ENCODE assay signal across 19 cellular contexts in the genomic region with DNA sequence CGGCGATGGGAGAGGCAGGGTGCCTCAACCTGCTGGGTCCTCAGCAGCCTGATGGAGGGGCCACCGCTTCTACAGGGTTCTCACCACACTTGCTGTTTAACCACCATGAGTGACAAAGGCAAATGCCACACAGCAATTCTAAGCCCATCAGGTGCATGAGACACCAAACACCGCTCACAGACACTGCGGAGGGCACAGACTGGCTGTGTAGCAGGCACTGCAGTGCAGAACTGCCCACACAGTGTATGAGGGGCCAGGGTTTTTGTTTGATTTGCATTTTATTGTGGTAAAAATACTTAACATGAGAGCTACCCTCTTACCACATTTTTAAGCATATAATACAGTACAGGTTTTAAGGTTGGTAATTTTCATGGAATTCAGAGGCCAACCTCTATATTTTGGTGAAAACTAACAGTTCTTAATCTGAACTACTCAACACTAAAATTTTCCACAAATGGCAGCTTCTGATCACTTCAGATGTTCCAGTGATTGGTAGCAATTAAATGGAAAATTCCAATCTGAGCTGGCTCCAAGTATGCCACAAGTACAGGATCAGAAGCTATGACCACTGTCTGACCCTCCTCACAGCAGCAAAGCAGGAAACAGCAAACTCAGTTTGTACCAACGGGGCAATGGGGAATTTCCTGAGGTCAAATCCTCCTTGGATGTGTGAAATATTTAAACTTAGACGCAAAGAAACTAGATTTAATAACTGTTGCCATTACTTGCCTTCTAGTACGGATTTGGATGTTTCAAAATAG.
"Had no signal": no experiment of that assay in that cellular context is flagged by ENCODE, and none has a peak within 500 bp of the region (broad histone marks: within the 10 kb centered on the region; RNA-seq: fewer than 3 reads in every experiment).

No MANE protein-coding gene starts in this region.

- H3K27me3 Mint-ChIP-seq: activated CD8-positive, alpha-beta memory T cell treated with anti-CD3 and anti-CD28 coated beads, Interleukin-2, amount 10 ng/mL, durations not matched to agents 7 days and 5 days; activated naive CD8-positive, alpha-beta T cell treated with anti-CD3 and anti-CD28 coated beads, Interleukin-2, amount 10 ng/mL, durations not matched to agents 7 days and 5 days; progenitor cell of endocrine pancreas had no signal

- H3K36me3 ChIP-seq: ascending aorta, sigmoid colon, upper lobe of right lung had no signal

- H3K9me3 ChIP-seq: ascending aorta, mucosa of descending colon, sigmoid colon, testis, upper lobe of right lung had no signal

- H3K4me1 Mint-ChIP-seq: activated CD8-positive, alpha-beta memory T cell treated with anti-CD3 and anti-CD28 coated beads, Interleukin-2, amount 10 ng/mL, durations not matched to agents 7 days and 5 days; natural killer cell had no signal

- H3K27ac ChIP-seq: ascending aorta, coronary artery, sigmoid colon, testis, upper lobe of right lung had no signal

- H3K4me3 ChIP-seq: ascending aorta, coronary artery, mucosa of descending colon, sigmoid colon, testis, upper lobe of right lung had no signal

- H3K9me3 Mint-ChIP-seq: activated naive CD8-positive, alpha-beta T cell treated with anti-CD3 and anti-CD28 coated beads, Interleukin-2, amount 10 ng/mL, durations not matched to agents 7 days and 5 days; natural killer cell had no signal

- H3K36me3 Mint-ChIP-seq: natural killer cell had no signal

- DNase-seq: activated CD4-positive, CD25-positive, alpha-beta regulatory T cell; activated CD8-positive, alpha-beta memory T cell treated with anti-CD3 and anti-CD28 coated beads, Interleukin-2, amount 10 ng/mL, durations not matched to agents 7 days and 5 days; activated gamma-delta T cell treated with Interleukin-2 at 50 U/mL for 16 hours; activated naive CD8-positive, alpha-beta T cell treated with anti-CD3 and anti-CD28 coated beads, Interleukin-2, amount 10 ng/mL, durations not matched to agents 7 days and 5 days; activated T-cell treated with anti-CD3 and anti-CD28 coated beads, Interleukin-2, amount 50 U/mL, for 48 hours; effector memory CD4-positive, alpha-beta T cell; erythroblast; left colon; mucosa of descending colon; natural killer cell; sigmoid colon; stimulated activated CD4-positive, alpha-beta T cell treated with anti-CD3 and anti-CD28 coated beads, Interleukin-2, amount 100 ng/mL, for 24 hours; stimulated activated naive CD4-positive, alpha-beta T cell treated with Interleukin-2 at 50 U/mL for 16 hours; T-helper 2 cell; testis; upper lobe of right lung had no signal

- H3K4me3 Mint-ChIP-seq: activated CD8-positive, alpha-beta memory T cell treated with anti-CD3 and anti-CD28 coated beads, Interleukin-2, amount 10 ng/mL, durations not matched to agents 7 days and 5 days; activated naive CD8-positive, alpha-beta T cell treated with anti-CD3 and anti-CD28 coated beads, Interleukin-2, amount 10 ng/mL, durations not matched to agents 7 days and 5 days; natural killer cell had no signal

- H3K27ac Mint-ChIP-seq: activated CD8-positive, alpha-beta memory T cell treated with anti-CD3 and anti-CD28 coated beads, Interleukin-2, amount 10 ng/mL, durations not matched to agents 7 days and 5 days; activated naive CD8-positive, alpha-beta T cell treated with anti-CD3 and anti-CD28 coated beads, Interleukin-2, amount 10 ng/mL, durations not matched to agents 7 days and 5 days; natural killer cell; progenitor cell of endocrine pancreas had no signal

- H3K4me1 ChIP-seq: sigmoid colon, upper lobe of right lung had no signal

- ATAC-seq: activated CD8-positive, alpha-beta memory T cell treated with anti-CD3 and anti-CD28 coated beads, Interleukin-2, amount 10 ng/mL, durations not matched to agents 7 days and 5 days; left colon; mucosa of descending colon; natural killer cell; upper lobe of right lung had no signal

- H3K27me3 ChIP-seq: ascending aorta, sigmoid colon, testis, upper lobe of right lung had no signal
